In genomic region chr1:197913495-197914276, GRCh38 we compare ENCODE assay signal across 17 cellular contexts. TPM values are rescaled to one million over a fixed set of nuclear protein-coding genes. Genes with fewer than 3 reads are reported as not detected.
A peak's percentile ranks its signal among the peaks of the same experiment; 100 is the strongest.
DNase-seq lines count a peak whose midpoint lies in the region; ATAC-seq and TF ChIP-seq lines count a peak whose summit lies in the region.
"Had no signal": no experiment of that assay in that cellular context is flagged by ENCODE, and none has a peak within 500 bp of the region (broad histone marks: within the 10 kb centered on the region; RNA-seq: fewer than 3 reads in every experiment).

No MANE protein-coding gene starts in this region.

- H3K27me3 ChIP-seq in H7 (ENCODE audit: control insufficient read depth, insufficient read depth, low read length) (peaks cover 100% of the 10 kb centered on the region), neuron (ENCODE audit: insufficient read depth, low read length) (peaks cover 99% of the 10 kb centered on the region), left lung (peaks cover 100% of the 10 kb centered on the region in 2 donors)

- H3K4me1 ChIP-seq in neuron (ENCODE audit: insufficient read depth, low read length) = peaks cover 33% of the 10 kb centered on the region
- H3K4me1 ChIP-seq in left lung = peaks cover 28 to 75% of the 10 kb centered on the region in 2 donors

- H3K9me3 ChIP-seq in neuron (ENCODE audit: low read length) (peaks cover 3% of the 10 kb centered on the region), left lung (no peaks in the 10 kb centered on the region)

- peaks cover 85% of the 10 kb centered on the region for H3K4me1 Mint-ChIP-seq in activated T-cell treated with anti-CD3 and anti-CD28 coated beads, Interleukin-2, amount 50 U/mL, for 24 hours (ENCODE audit: low read depth)

- peak overlapping the region; percentile 74 for H3K4me3 Mint-ChIP-seq in activated T-cell treated with anti-CD3 and anti-CD28 coated beads, Interleukin-2, amount 50 U/mL, for 24 hours

- peak overlapping the region; percentile 12; the same call in 1 of the 2 replicates for H3K4me3 ChIP-seq in H7 (ENCODE audit: insufficient read depth, low read depth, low read length)
- no peak overlapping the region for H3K4me3 ChIP-seq in neuron (ENCODE audit: low read length)
- H3K4me3 ChIP-seq in left lung = no peak overlapping the region

- no peak for ATAC-seq in left lung
- no peak for ATAC-seq in GM21515 (IDR thresholded peaks at IDR 0.05; ENCODE audit: unreplicated experiment)

- no peak for DNase-seq in activated T-cell treated with anti-CD3 and anti-CD28 coated beads, Interleukin-2, amount 50 U/mL, for 24 hours
- DNase-seq in activated T-cell treated with anti-CD3 and anti-CD28 coated beads for 4 hours (no peak), H7 (peak; percentile 17), ecto neural progenitor cell (ENCODE audit: low spot score) (peak; percentile 49), left lung (no peak), DMS53 (lab: John Stamatoyannopoulos, UW) (no peak)
- DNase-seq: brain microvascular endothelial cell, DMS153, dorsolateral prefrontal cortex, Kasumi-1, NCI-H1436 treated with DMSO at 0.1 percent for 48 hours, posterior cingulate gyrus had no signal

- H3K36me3 Mint-ChIP-seq in activated T-cell treated with anti-CD3 and anti-CD28 coated beads, Interleukin-2, amount 50 U/mL, for 24 hours (ENCODE audit: low read depth) = no peaks in the 10 kb centered on the region

- intact Hi-C loops in left lung (cut with DNase I) = no loop called here

- peaks cover 99% of the 10 kb centered on the region for H3K27me3 Mint-ChIP-seq in activated T-cell treated with anti-CD3 and anti-CD28 coated beads, Interleukin-2, amount 50 U/mL, for 24 hours

- no peaks in the 10 kb centered on the region for H3K36me3 ChIP-seq in H7 (replicated peaks; ENCODE audit: control insufficient read depth, insufficient read depth, low read length)
- H3K36me3 ChIP-seq in neuron (ENCODE audit: insufficient read depth, low read length) = no peaks in the 10 kb centered on the region
- no peaks in the 10 kb centered on the region for H3K36me3 ChIP-seq in left lung
- H3K36me3 ChIP-seq: brain microvascular endothelial cell had no signal

- TF ChIP-seq CTCF in left lung (IDR thresholded peaks at IDR 0.05) = no peak

- H3K9me3 Mint-ChIP-seq in activated T-cell treated with anti-CD3 and anti-CD28 coated beads, Interleukin-2, amount 50 U/mL, for 24 hours = no peaks in the 10 kb centered on the region

- H3K27ac ChIP-seq in left lung = no peak overlapping the region
- H3K27ac ChIP-seq: brain microvascular endothelial cell, dorsolateral prefrontal cortex, VCaP had no signal

- peak overlapping the region; percentile 21 for H2AFZ ChIP-seq in neuron (ENCODE audit: low read depth, low read length)

- H3K27ac Mint-ChIP-seq in activated T-cell treated with anti-CD3 and anti-CD28 coated beads, Interleukin-2, amount 50 U/mL, for 24 hours = no peak overlapping the region

RNA-seq across cellular contexts. Expression of gene LHX9, which starts 3.5 kb away (rescaled TPM):
- total RNA-seq in H7 (2014; rRNA removed; shearing (Covaris generic)) = 0.03 TPM in 1 of 2 replicates, not detected in the other
- total RNA-seq in left lung = 1 to 10 TPM in 1 of 2 donors, not detected in 1; 1.4 TPM
- total RNA-seq: mesenteric fat pad, subcutaneous adipose tissue had no signal

RNA-seq across cellular contexts. Expression of gene C1orf53, which starts 11.3 kb away (rescaled TPM):
- total RNA-seq in H7 (2014; rRNA removed; shearing (Covaris generic)) = 0.48 and 0.70 TPM in 2 replicates
- total RNA-seq in left lung = 1 to 10 TPM; 5.1 to 8.9 TPM

Comparison
In these comparisons a context has a peak if more than half of its experiments do, and no peak if none do; other contexts are left out.
1. DNase-seq: peak in H7 (single experiment) and ecto neural progenitor cell (single experiment); none in activated T-cell treated with anti-CD3 and anti-CD28 coated beads, Interleukin-2, amount 50 U/mL, for 24 hours (single experiment), activated T-cell treated with anti-CD3 and anti-CD28 coated beads for 4 hours (single experiment), left lung (0 of 2) and DMS53 (single experiment).